22 cellular contexts compared by ENCODE assay signal in the genomic region with DNA sequence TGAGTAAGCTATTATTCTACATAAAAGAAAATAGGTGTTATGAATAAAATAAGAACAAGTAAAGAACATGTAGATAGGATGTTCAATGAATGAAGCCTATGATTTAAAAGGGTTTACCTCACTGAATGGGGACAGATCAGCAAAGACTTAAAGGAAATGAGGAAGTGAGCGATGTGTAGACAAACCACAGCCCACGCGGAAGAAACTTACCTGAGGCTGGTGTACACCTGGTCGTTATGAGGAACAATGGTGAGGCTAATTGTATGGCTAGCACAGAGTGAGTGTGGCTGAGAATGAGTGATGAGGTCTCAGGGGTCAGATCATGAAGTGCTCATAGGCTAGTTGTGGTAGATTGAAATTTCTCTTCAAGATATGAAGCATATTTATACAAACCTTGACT.
"Had no signal": no experiment of that assay in that cellular context is flagged by ENCODE, and none has a peak within 500 bp of the region (broad histone marks: within the 10 kb centered on the region; RNA-seq: fewer than 3 reads in every experiment).

No MANE protein-coding gene starts in this region.

- DNase-seq: activated CD4-positive, alpha-beta T cell treated with anti-CD3 and anti-CD28 coated beads, Interleukin-2, amount 10 ng/mL, durations not matched to agents 24 days and 14 days; activated CD4-positive, alpha-beta T cell treated with anti-CD3 and anti-CD28 coated beads, Interleukin-2, amount 50 U/mL, for 4 hours; activated CD8-positive, alpha-beta T cell treated with anti-CD3 and anti-CD28 coated beads for 36 hours; activated effector memory CD4-positive, alpha-beta T cell treated with anti-CD3 and anti-CD28 coated beads, Interleukin-2, amount 50 U/mL, for 16 hours; activated naive CD4-positive, alpha-beta T cell treated with Interleukin-2 at 50 U/mL for 16 hours; activated naive CD8-positive, alpha-beta T cell treated with anti-CD3 and anti-CD28 coated beads, Interleukin-2, amount 10 ng/mL, durations not matched to agents 7 days and 5 days; activated T-cell treated with anti-CD3 and anti-CD28 coated beads, Interleukin-2, amount 50 U/mL, for 1 hour; activated T-cell treated with anti-CD3 and anti-CD28 coated beads, Interleukin-2, amount 50 U/mL, for 72 hours; amygdala; NCI-H1105 treated with DMSO at 0.1 percent for 48 hours; NCI-H1436; NCI-H1694; NCI-H1930; NCI-H2081 treated with DMSO at 0.1 percent for 48 hours; NCI-H345; NCI-H524 treated with DMSO at 0.1 percent for 48 hours; NK-92 treated with Interleukin-12 subunit alpha and Interleukin-12 subunit beta, amount 100 ng/mL, for 24 hours; OCI-M1; SHP77; SJCRH30; T1000 had no signal

- ATAC-seq: activated CD8-positive, alpha-beta T cell treated with anti-CD3 and anti-CD28 coated beads for 36 hours; activated T-cell treated with anti-CD3 and anti-CD28 coated beads, Interleukin-2, amount 50 U/mL, for 72 hours; activated T-helper 17 cell treated with anti-CD3 and anti-CD28 coated beads, Interleukin-2, amount 50 U/mL, for 72 hours had no signal
